In genomic region chr12:52323001-52323400, GRCh38 we compare ENCODE assay signal across 23 cellular contexts. TPM values are rescaled to one million over a fixed set of nuclear protein-coding genes. Genes with fewer than 3 reads are reported as not detected.
"Had no signal": no experiment of that assay in that cellular context is flagged by ENCODE, and none has a peak within 500 bp of the region (broad histone marks: within the 10 kb centered on the region; RNA-seq: fewer than 3 reads in every experiment).

No MANE protein-coding gene starts in this region.

- H3K9me3 Mint-ChIP-seq: IgD-negative memory B cell had no signal

- H3K27ac ChIP-seq: KMS-11, SJCRH30 had no signal

- DNase-seq: Kasumi-1; MM.1S; NCI-H1092 treated with DMSO at 0.1 percent for 48 hours; NCI-H1436; NCI-H187; NCI-H2029; NCI-H2171 treated with DMSO at 0.1 percent for 48 hours; NCI-H345; NCI-H446 treated with DMSO at 0.1 percent for 48 hours; NCI-H510A treated with DMSO at 0.1 percent for 48 hours; NCI-H526; NCI-H82; NK-92 treated with Interleukin-12 subunit alpha and Interleukin-12 subunit beta, amount 100 ng/mL, for 24 hours; PC-3; SHP77 treated with DMSO at 0.1 percent for 48 hours; SJCRH30 had no signal

- H3K9ac ChIP-seq: KMS-11 had no signal

- H3K36me3 ChIP-seq: SJCRH30 had no signal

- H3K27ac Mint-ChIP-seq: IgD-negative memory B cell had no signal

- H3K27me3 ChIP-seq: SJCRH30 had no signal

- H3K4me3 Mint-ChIP-seq: IgD-negative memory B cell had no signal

- H3K4me2 ChIP-seq: KMS-11 had no signal

- H3K4me1 ChIP-seq: SJCRH30 had no signal

- H3K9me3 ChIP-seq: SJCRH30 had no signal

- H3K4me3 ChIP-seq: K562, SJCRH30 had no signal

RNA-seq across cellular contexts. Expression of gene KRT83, which starts 1.8 kb away (rescaled TPM):
- total RNA-seq: K562, OCI-LY7, Right ventricle myocardium inferior, RPMI7951, SJCRH30 had no signal
- polyA plus RNA-seq: IgD-negative memory B cell, K562 had no signal

RNA-seq across cellular contexts. Expression of gene KRT81, which starts 31.7 kb away (rescaled TPM):
- total RNA-seq: OCI-LY7, Right ventricle myocardium inferior had no signal
- polyA plus RNA-seq: IgD-negative memory B cell, K562 had no signal

RNA-seq across cellular contexts. Expression of gene KRT85, which starts 44.3 kb away (rescaled TPM):
- total RNA-seq: K562, M059J, OCI-LY7, PC-3, Right ventricle myocardium inferior, RPMI7951, SJCRH30 had no signal
- polyA plus RNA-seq: IgD-negative memory B cell, K562 had no signal

RNA-seq across cellular contexts. Expression of gene KRT86, which starts 48.6 kb away (rescaled TPM):
- total RNA-seq: K562, OCI-LY7, Right ventricle myocardium inferior had no signal
- polyA plus RNA-seq: IgD-negative memory B cell, K562 had no signal
